Comparison of ENCODE assay signal across 12 cellular contexts in the genomic region with DNA sequence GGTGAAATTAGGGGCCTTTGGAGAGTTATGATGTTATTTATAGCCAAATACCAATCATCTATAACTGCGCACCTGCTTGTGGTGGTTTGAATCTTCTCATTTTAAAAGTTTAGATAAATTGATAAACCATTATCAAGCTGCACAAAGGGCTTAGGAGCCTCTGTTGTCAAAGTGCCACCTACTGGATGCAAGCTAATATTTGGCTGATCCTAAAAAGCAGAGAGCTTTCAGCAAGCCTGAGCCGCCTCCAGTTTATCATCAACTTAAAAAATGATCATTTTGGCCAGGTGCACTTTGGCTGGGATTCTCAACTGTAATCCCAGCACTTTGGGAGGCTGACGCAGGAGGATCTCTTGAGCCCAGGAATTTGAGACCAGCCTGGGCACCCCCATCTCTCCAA.
A peak's percentile ranks its signal among the peaks of the same experiment; 100 is the strongest.
DNase-seq lines count a peak whose midpoint lies in the region; ATAC-seq and TF ChIP-seq lines count a peak whose summit lies in the region.
"Had no signal": no experiment of that assay in that cellular context is flagged by ENCODE, and none has a peak within 500 bp of the region (broad histone marks: within the 10 kb centered on the region; RNA-seq: fewer than 3 reads in every experiment).

No MANE protein-coding gene starts in this region.

- CTCF ChIA-PET in AG04449 (lab: Yijun Ruan, JAX), result interaction anchor here (0.7 to 3.4 kb wide), 12 partner anchors 9 to 534 kb away, joined by 3 to 15 read pairs (median 5); no protein-coding TSS in a partner anchor
- CTCF ChIA-PET in RWPE1 (lab: Yijun Ruan, JAX), result interaction anchor here (0.7 to 1.1 kb wide), 3 partner anchors 33 to 145 kb away, joined by 3 to 4 read pairs (median 3); no protein-coding TSS in a partner anchor

- TF ChIP-seq CTCF in AG04449 (IDR thresholded peaks at IDR 0.05; ENCODE audit: insufficient read depth, low read length, missing control alignments) (peak; percentile 37), GM12874 (IDR thresholded peaks at IDR 0.05; ENCODE audit: insufficient read depth, low read depth, low read length) (peak; percentile 13; the same call in 1 of the 2 replicates), RWPE1 (conservative IDR thresholded peaks at IDR 0.05; ENCODE audit: low read depth) (peak; percentile 24), fibroblast of pulmonary artery (IDR thresholded peaks at IDR 0.05; ENCODE audit: low read length, missing control alignments) (peak; percentile 40)

- POLR2A ChIA-PET in AG04449 (lab: Yijun Ruan, JAX) (no interaction called here), RWPE1 (lab: Yijun Ruan, JAX; ENCODE audit: low non-redundant PET) (no interaction called here)

- no peak overlapping the region for H3K4me3 ChIP-seq in AG04449 (ENCODE audit: low read depth, low read length)
- H3K4me3 ChIP-seq in fibroblast of pulmonary artery (replicated peaks; ENCODE audit: low read depth, low read length), result no peak overlapping the region

- DNase-seq in AG04449 (ENCODE audit: low read depth, low spot score) (no peak), RWPE1 (ENCODE audit: low spot score) (no peak), fibroblast of pulmonary artery (ENCODE audit: low read depth) (peak; percentile 20), OCI-M2 (lab: John Stamatoyannopoulos, UW; ENCODE audit: unreplicated experiment) (no peak), epidermal melanocyte (ENCODE audit: insufficient read length, low spot score) (no peak)
- DNase-seq: activated T-cell treated with anti-CD3 and anti-CD28 coated beads, Interleukin-2, amount 50 U/mL, for 24 hours; NCI-H446 treated with DMSO at 0.1 percent for 48 hours; stimulated activated CD4-positive, alpha-beta T cell treated with anti-CD3 and anti-CD28 coated beads, Interleukin-4, amount 100 ng/mL, for 4 hours had no signal

- H3K27ac ChIP-seq in RWPE1, result no peak overlapping the region
- H3K27ac ChIP-seq: neutrophil had no signal

- ATAC-seq in HG03280 (IDR thresholded peaks at IDR 0.05; ENCODE audit: unreplicated experiment), result no peak
- no peak for ATAC-seq in GM21367 (IDR thresholded peaks at IDR 0.05; ENCODE audit: unreplicated experiment)
